In genomic region chr1:1371741-1372711, GRCh38 we compare ENCODE assay signal across 8 cellular contexts. TPM values are rescaled to one million over a fixed set of nuclear protein-coding genes. Genes with fewer than 3 reads are reported as not detected.
DNase-seq lines count a peak whose midpoint lies in the region; ATAC-seq, FAIRE-seq and TF ChIP-seq lines count a peak whose summit lies in the region.
"Had no signal": no experiment of that assay in that cellular context is flagged by ENCODE, and none has a peak within 500 bp of the region (broad histone marks: within the 10 kb centered on the region; RNA-seq: fewer than 3 reads in every experiment).

No MANE protein-coding gene starts in this region.

- peaks cover 19% of the 10 kb centered on the region for H3K79me2 ChIP-seq in HepG2 (ENCODE audit: insufficient read depth, low read length)

- H3K27me3 ChIP-seq in MG63 (no peaks in the 10 kb centered on the region), WERI-Rb-1 (ENCODE audit: insufficient read depth, low read depth, severe bottlenecking) (no peaks in the 10 kb centered on the region), HepG2 (ENCODE audit: control insufficient read depth in 1 of 2, insufficient read depth in 2 of 2, low read length in 2 of 2) (no peaks in the 10 kb centered on the region; a peak in 1 of 5 replicates)

- intact Hi-C loops in MCF 10A (cut with micrococcal nuclease) (loop anchor here (10.0 kb wide), 1 partner anchor 133 kb away; no protein-coding TSS in a partner anchor), HepG2 (cut with micrococcal nuclease; ENCODE audit: unreplicated experiment) (loop anchor here (1.0 kb wide), 1 partner anchor 25 kb away; no protein-coding TSS in a partner anchor)

- H3K9me3 ChIP-seq in MG63 (peaks cover 3% of the 10 kb centered on the region), WERI-Rb-1 (ENCODE audit: severe bottlenecking) (peaks cover 4% of the 10 kb centered on the region), HepG2 (ENCODE audit: low read length) (no peaks in the 10 kb centered on the region)

- WGBS in HepG2 (ENCODE audit: low lambda C conversion rate): 92% methylated on average over 4 of the region's 26 CpGs

- TF ChIP-seq EP300 in HepG2 (IDR thresholded peaks at IDR 0.05; ENCODE audit: low read depth in 2 of 2, low read length in 2 of 2): no peak
- TF ChIP-seq EP300 in HepG2 (CRISPR knock-in tag; IDR thresholded peaks at IDR 0.05; ENCODE audit: borderline replicate concordance): no peak

- no peaks in the 10 kb centered on the region for H3K27me3 Mint-ChIP-seq in MCF 10A (ENCODE audit: insufficient read depth, unreplicated experiment)

- H4K20me1 ChIP-seq in HepG2 (ENCODE audit: insufficient read depth, low read length): no peaks in the 10 kb centered on the region

- H3K36me3 ChIP-seq in MG63: peaks cover 38% of the 10 kb centered on the region
- peaks cover 39% of the 10 kb centered on the region for H3K36me3 ChIP-seq in WERI-Rb-1
- H3K36me3 ChIP-seq in HepG2 (replicated peaks in 1 of 2; ENCODE audit: control insufficient read depth in 1 of 2, insufficient read depth in 2 of 2, low read length in 2 of 2): peaks cover 0 to 3% of the 10 kb centered on the region in 2 experiments; a peak in 1 of 5 replicates

- H3K36me3 Mint-ChIP-seq in MCF 10A (ENCODE audit: insufficient read depth, unreplicated experiment): peaks cover 25% of the 10 kb centered on the region

- H2AFZ ChIP-seq in HepG2 (ENCODE audit: low read length): no peak overlapping the region

- peaks cover 36% of the 10 kb centered on the region for H3K4me1 ChIP-seq in HepG2 (ENCODE audit: insufficient read depth, low read length)

- DNase-seq in MG63 (peak; percentile 63), WERI-Rb-1 (peak; percentile 83), MCF 10A (ENCODE audit: unreplicated experiment) (peak; percentile 53), HepG2 (ENCODE audit: low spot score) (peak; percentile 47), DMS114 treated with DMSO at 0.1 percent for 48 hours (lab: John Stamatoyannopoulos, UW; ENCODE audit: unreplicated experiment) (no peak)
- peak; percentile 67 for DNase-seq in stimulated activated CD8-positive, alpha-beta memory T cell treated with anti-CD3 and anti-CD28 coated beads, Interleukin-15, amount 100 ng/mL, for 1 hour (ENCODE audit: low read depth)

- CTCF ChIA-PET in MCF 10A (lab: Yijun Ruan, JAX): interaction anchor here (0.6 to 1.9 kb wide), 24 partner anchors 8 to 1003 kb away, joined by 3 to 9 read pairs (median 4); no protein-coding TSS in a partner anchor
- CTCF ChIA-PET in HepG2 (lab: Yijun Ruan, JAX; ENCODE audit: low intra/inter-chr PET ratio, low total read pairs): interaction anchor here (1.8 to 1.9 kb wide), 2 partner anchors 23 to 27 kb away, joined by 11 to 13 read pairs; partner anchors contain the start of gene DVL1

- H3K9ac ChIP-seq in HepG2 (ENCODE audit: insufficient read depth, low read depth, low read length): 0 out of 2 replicates have a peak overlapping the region, but pooled peaks have one; percentile 32

- TF ChIP-seq CTCF in GM12873 (IDR thresholded peaks at IDR 0.05; ENCODE audit: insufficient read depth, low read depth, low read length, missing control alignments): peak; percentile 95
- peak; percentile 91 for TF ChIP-seq CTCF in WERI-Rb-1 (IDR thresholded peaks at IDR 0.05; ENCODE audit: low read depth, low read length)
- peak; percentile 89 for TF ChIP-seq CTCF in MCF 10A (IDR thresholded peaks at IDR 0.05; ENCODE audit: unreplicated experiment)
- peak; percentile 91 for TF ChIP-seq CTCF in HepG2 (CRISPR knock-in tag; IDR thresholded peaks at IDR 0.05)

- peak; percentile 86 for TF ChIP-seq RAD21 in HepG2 (CRISPR knock-in tag; IDR thresholded peaks at IDR 0.05)

- BruUV-seq in MCF 10A (replicated peaks; lab: Mats Ljungman, UMichigan) (no TSS peak), HepG2 (replicated peaks; lab: Mats Ljungman, UMichigan) (no TSS peak)

- FAIRE-seq in HepG2 (lab: Jason Lieb, UNC): no peak

- ATAC-seq in HepG2: peak; percentile 65

- no peaks in the 10 kb centered on the region for H3K9me3 Mint-ChIP-seq in MCF 10A (ENCODE audit: unreplicated experiment)

- peak overlapping the region; percentile 23 for H3K4me3 Mint-ChIP-seq in MCF 10A (ENCODE audit: unreplicated experiment)

- in situ Hi-C loops in HepG2 (cut with HindIII; ENCODE audit: extremely low pct_ligation_motif_present, low pct_unique_long_range_greater_than_20kb): no loop called here

- H3K4me2 ChIP-seq in HepG2 (ENCODE audit: low read depth, low read length): 0 out of 2 replicates have a peak overlapping the region, but pooled peaks have one; percentile 11

- H3K4me3 ChIP-seq in MG63: no peak overlapping the region
- no peak overlapping the region for H3K4me3 ChIP-seq in WERI-Rb-1 (ENCODE audit: low read depth, low read length)
- H3K4me3 ChIP-seq in HepG2 (replicated peaks in 1 of 3; ENCODE audit: insufficient read depth in 1 of 3, low read depth in 2 of 3, low read length in 3 of 3): no peak overlapping the region

- H3K27ac ChIP-seq in WERI-Rb-1: peak overlapping the region; percentile 48
- H3K27ac ChIP-seq in HepG2 (ENCODE audit: extremely low read length, insufficient read depth, low read length): no peak overlapping the region
- H3K27ac ChIP-seq: epithelial cell of prostate had no signal

- peaks cover 7% of the 10 kb centered on the region for H3K4me1 Mint-ChIP-seq in MCF 10A (ENCODE audit: insufficient read depth, unreplicated experiment)

- POLR2A ChIA-PET in MCF 10A (lab: Yijun Ruan, JAX) (interaction anchor here (0.6 to 1.5 kb wide), 7 partner anchors 19 to 67 kb away, joined by 3 to 5 read pairs (median 4); partner anchors contain the start of gene ANKRD65), HepG2 (lab: Yijun Ruan, JAX) (interaction anchor here (1.2 to 3.0 kb wide), 9 partner anchors 10 to 62 kb away, joined by 3 to 17 read pairs (median 6); partner anchors contain the start of gene CCNL2)

- H3K27ac Mint-ChIP-seq in MCF 10A (ENCODE audit: low read depth, unreplicated experiment): no peak overlapping the region

- TF ChIP-seq POLR2A in HepG2 (IDR thresholded peaks at IDR 0.05; ENCODE audit: insufficient read depth in 1 of 2, low read depth in 2 of 2, low read length in 2 of 2): no peak; a peak in 1 of 4 replicates

RNA-seq across cellular contexts. Expression of gene AURKAIP1, which starts 3.0 kb away (rescaled TPM):
- total RNA-seq in MG63 (2014; rRNA removed; shearing (Covaris generic); ENCODE audit: low replicate concordance): 94.2 and 226 TPM in 2 replicates
- total RNA-seq in MCF 10A (2022) (120 and 148 TPM in 2 replicates), HepG2 (2016; rRNA removed; fragmentation: Illumina TruSeq; extraction: Trizol) (161 and 175 TPM in 2 replicates)
- total RNA-seq in HepG2 (2016; cell fraction: cytosol; rRNA removed; fragmentation: Illumina TruSeq; extraction: Trizol; ENCODE audit: low read depth): 241 and 331 TPM in 2 replicates
- total RNA-seq in HepG2 (2016; cell fraction: insoluble cytoplasmic fraction; rRNA removed; fragmentation: Illumina TruSeq; extraction: Trizol): 166 and 180 TPM in 2 replicates
- 203 and 269 TPM in 2 replicates for total RNA-seq in HepG2 (2016; cell fraction: membrane; rRNA removed; fragmentation: Illumina TruSeq; extraction: Trizol)
- 65.3 and 65.7 TPM in 2 replicates for total RNA-seq in HepG2 (2016; cell fraction: nucleus; rRNA removed; fragmentation: Illumina TruSeq; extraction: Trizol)
- polyA plus RNA-seq in HepG2 (2011; rRNA removed): 64.6 and 69.5 TPM in 2 replicates
- 51.1 and 98.6 TPM in 2 replicates for polyA plus RNA-seq in HepG2 (2011; cell fraction: cytosol; rRNA removed)
- 63.9 and 74.1 TPM in 2 replicates for polyA plus RNA-seq in HepG2 (2011; cell fraction: nucleus; rRNA removed)
- polyA plus RNA-seq in HepG2 (2012): 48.0 and 50.3 TPM in 2 replicates
- polyA plus RNA-seq in HepG2 (2016; cell fraction: cytosol; fragmentation: Illumina TruSeq; extraction: Trizol; ENCODE audit: low read depth): 247 and 325 TPM in 2 replicates
- 159 and 164 TPM in 2 replicates for polyA plus RNA-seq in HepG2 (2016; cell fraction: insoluble cytoplasmic fraction; fragmentation: Illumina TruSeq; extraction: Trizol; ENCODE audit: low read depth)
- polyA plus RNA-seq in HepG2 (2016; cell fraction: membrane; fragmentation: Illumina TruSeq; extraction: Trizol; ENCODE audit: low read depth): 168 and 213 TPM in 2 replicates
- polyA plus RNA-seq in HepG2 (2016; cell fraction: nucleus; fragmentation: Illumina TruSeq; extraction: Trizol; ENCODE audit: insufficient read depth, low read depth): 120 TPM in 2 replicates
- polyA minus RNA-seq in HepG2 (2011; rRNA and poly(A)+ RNA removed; ENCODE audit: low replicate concordance): 15.2 and 21.3 TPM in 2 replicates
- polyA minus RNA-seq in HepG2 (2011; cell fraction: cytosol; rRNA and poly(A)+ RNA removed): 17.7 and 18.0 TPM in 2 replicates
- polyA minus RNA-seq in HepG2 (2011; cell fraction: nucleus; rRNA and poly(A)+ RNA removed): 11.1 and 11.9 TPM in 2 replicates

RNA-seq across cellular contexts. Expression of gene MXRA8, which starts 13.7 kb away (rescaled TPM):
- total RNA-seq in MG63 (2014; rRNA removed; shearing (Covaris generic); ENCODE audit: low replicate concordance): 259 and 316 TPM in 2 replicates
- total RNA-seq in MCF 10A (2022) (not detected in 2 replicates), HepG2 (2016; rRNA removed; fragmentation: Illumina TruSeq; extraction: Trizol) (5.4 and 19.8 TPM in 2 replicates)
- 4.4 and 6.1 TPM in 2 replicates for total RNA-seq in HepG2 (2016; cell fraction: cytosol; rRNA removed; fragmentation: Illumina TruSeq; extraction: Trizol; ENCODE audit: low read depth)
- 5.2 and 18.5 TPM in 2 replicates for total RNA-seq in HepG2 (2016; cell fraction: insoluble cytoplasmic fraction; rRNA removed; fragmentation: Illumina TruSeq; extraction: Trizol)
- 9.0 and 10.5 TPM in 2 replicates for total RNA-seq in HepG2 (2016; cell fraction: membrane; rRNA removed; fragmentation: Illumina TruSeq; extraction: Trizol)
- total RNA-seq in HepG2 (2016; cell fraction: nucleus; rRNA removed; fragmentation: Illumina TruSeq; extraction: Trizol): 15.6 and 22.5 TPM in 2 replicates
- 44.8 and 71.0 TPM in 2 replicates for polyA plus RNA-seq in HepG2 (2011; rRNA removed)
- 35.7 and 49.1 TPM in 2 replicates for polyA plus RNA-seq in HepG2 (2011; cell fraction: cytosol; rRNA removed)
- 279 and 296 TPM in 2 replicates for polyA plus RNA-seq in HepG2 (2011; cell fraction: nucleus; rRNA removed)
- 22.6 and 42.3 TPM in 2 replicates for polyA plus RNA-seq in HepG2 (2012)
- 4.9 and 5.3 TPM in 2 replicates for polyA plus RNA-seq in HepG2 (2016; cell fraction: cytosol; fragmentation: Illumina TruSeq; extraction: Trizol; ENCODE audit: low read depth)
- polyA plus RNA-seq in HepG2 (2016; cell fraction: insoluble cytoplasmic fraction; fragmentation: Illumina TruSeq; extraction: Trizol; ENCODE audit: low read depth): 6.0 and 9.7 TPM in 2 replicates
- polyA plus RNA-seq in HepG2 (2016; cell fraction: membrane; fragmentation: Illumina TruSeq; extraction: Trizol; ENCODE audit: low read depth): 10.7 and 11.1 TPM in 2 replicates
- 56.0 and 64.0 TPM in 2 replicates for polyA plus RNA-seq in HepG2 (2016; cell fraction: nucleus; fragmentation: Illumina TruSeq; extraction: Trizol; ENCODE audit: insufficient read depth, low read depth)
- 0.26 and 46.5 TPM in 2 replicates for polyA minus RNA-seq in HepG2 (2011; rRNA and poly(A)+ RNA removed; ENCODE audit: low replicate concordance)
- 16.7 and 21.9 TPM in 2 replicates for polyA minus RNA-seq in HepG2 (2011; cell fraction: cytosol; rRNA and poly(A)+ RNA removed)
- 11.8 and 16.9 TPM in 2 replicates for polyA minus RNA-seq in HepG2 (2011; cell fraction: nucleus; rRNA and poly(A)+ RNA removed)

RNA-seq across cellular contexts. Expression of gene DVL1, which starts 22.8 kb away (rescaled TPM):
- 55.3 and 107 TPM in 2 replicates for total RNA-seq in MG63 (2014; rRNA removed; shearing (Covaris generic); ENCODE audit: low replicate concordance)
- total RNA-seq in MCF 10A (2022) (96.2 and 113 TPM in 2 replicates), HepG2 (2016; rRNA removed; fragmentation: Illumina TruSeq; extraction: Trizol) (42.8 and 60.4 TPM in 2 replicates)
- total RNA-seq in HepG2 (2016; cell fraction: cytosol; rRNA removed; fragmentation: Illumina TruSeq; extraction: Trizol; ENCODE audit: low read depth): 36.3 and 41.3 TPM in 2 replicates
- 36.7 and 61.0 TPM in 2 replicates for total RNA-seq in HepG2 (2016; cell fraction: insoluble cytoplasmic fraction; rRNA removed; fragmentation: Illumina TruSeq; extraction: Trizol)
- total RNA-seq in HepG2 (2016; cell fraction: membrane; rRNA removed; fragmentation: Illumina TruSeq; extraction: Trizol): 84.2 and 90.2 TPM in 2 replicates
- 38.1 and 46.4 TPM in 2 replicates for total RNA-seq in HepG2 (2016; cell fraction: nucleus; rRNA removed; fragmentation: Illumina TruSeq; extraction: Trizol)
- polyA plus RNA-seq in HepG2 (2011; rRNA removed): 30.8 and 49.5 TPM in 2 replicates
- 25.9 and 50.1 TPM in 2 replicates for polyA plus RNA-seq in HepG2 (2011; cell fraction: cytosol; rRNA removed)
- 153 and 204 TPM in 2 replicates for polyA plus RNA-seq in HepG2 (2011; cell fraction: nucleus; rRNA removed)
- polyA plus RNA-seq in HepG2 (2012): 29.7 and 38.8 TPM in 2 replicates
- 26.3 and 31.1 TPM in 2 replicates for polyA plus RNA-seq in HepG2 (2016; cell fraction: cytosol; fragmentation: Illumina TruSeq; extraction: Trizol; ENCODE audit: low read depth)
- polyA plus RNA-seq in HepG2 (2016; cell fraction: insoluble cytoplasmic fraction; fragmentation: Illumina TruSeq; extraction: Trizol; ENCODE audit: low read depth): 34.3 and 36.1 TPM in 2 replicates
- 54.8 and 63.5 TPM in 2 replicates for polyA plus RNA-seq in HepG2 (2016; cell fraction: membrane; fragmentation: Illumina TruSeq; extraction: Trizol; ENCODE audit: low read depth)
- polyA plus RNA-seq in HepG2 (2016; cell fraction: nucleus; fragmentation: Illumina TruSeq; extraction: Trizol; ENCODE audit: insufficient read depth, low read depth): 84.5 and 84.8 TPM in 2 replicates
- polyA minus RNA-seq in HepG2 (2011; rRNA and poly(A)+ RNA removed; ENCODE audit: low replicate concordance): 41.6 and 83.7 TPM in 2 replicates
- polyA minus RNA-seq in HepG2 (2011; cell fraction: cytosol; rRNA and poly(A)+ RNA removed): 26.2 and 33.4 TPM in 2 replicates
- polyA minus RNA-seq in HepG2 (2011; cell fraction: nucleus; rRNA and poly(A)+ RNA removed): 27.6 and 29.8 TPM in 2 replicates

RNA-seq across cellular contexts. Expression of gene CCNL2, which starts 27.1 kb away (rescaled TPM):
- 45.1 and 47.9 TPM in 2 replicates for total RNA-seq in MG63 (2014; rRNA removed; shearing (Covaris generic); ENCODE audit: low replicate concordance)
- total RNA-seq in MCF 10A (2022) (230 and 248 TPM in 2 replicates), HepG2 (2016; rRNA removed; fragmentation: Illumina TruSeq; extraction: Trizol) (19.6 and 105 TPM in 2 replicates)
- total RNA-seq in HepG2 (2016; cell fraction: cytosol; rRNA removed; fragmentation: Illumina TruSeq; extraction: Trizol; ENCODE audit: low read depth): 23.1 and 23.2 TPM in 2 replicates
- total RNA-seq in HepG2 (2016; cell fraction: insoluble cytoplasmic fraction; rRNA removed; fragmentation: Illumina TruSeq; extraction: Trizol): 18.4 and 112 TPM in 2 replicates
- 21.7 and 25.3 TPM in 2 replicates for total RNA-seq in HepG2 (2016; cell fraction: membrane; rRNA removed; fragmentation: Illumina TruSeq; extraction: Trizol)
- 252 and 278 TPM in 2 replicates for total RNA-seq in HepG2 (2016; cell fraction: nucleus; rRNA removed; fragmentation: Illumina TruSeq; extraction: Trizol)
- 340 and 452 TPM in 2 replicates for polyA plus RNA-seq in HepG2 (2011; rRNA removed)
- 47.9 and 55.8 TPM in 2 replicates for polyA plus RNA-seq in HepG2 (2011; cell fraction: cytosol; rRNA removed)
- 3,874 and 4,178 TPM in 2 replicates for polyA plus RNA-seq in HepG2 (2011; cell fraction: nucleus; rRNA removed)
- 208 and 270 TPM in 2 replicates for polyA plus RNA-seq in HepG2 (2012)
- polyA plus RNA-seq in HepG2 (2016; cell fraction: cytosol; fragmentation: Illumina TruSeq; extraction: Trizol; ENCODE audit: low read depth): 4.2 TPM in 2 replicates
- polyA plus RNA-seq in HepG2 (2016; cell fraction: insoluble cytoplasmic fraction; fragmentation: Illumina TruSeq; extraction: Trizol; ENCODE audit: low read depth): 20.7 and 27.8 TPM in 2 replicates
- 9.4 TPM in 2 replicates for polyA plus RNA-seq in HepG2 (2016; cell fraction: membrane; fragmentation: Illumina TruSeq; extraction: Trizol; ENCODE audit: low read depth)
- polyA plus RNA-seq in HepG2 (2016; cell fraction: nucleus; fragmentation: Illumina TruSeq; extraction: Trizol; ENCODE audit: insufficient read depth, low read depth): 821 and 868 TPM in 2 replicates
- 74.3 and 99.2 TPM in 2 replicates for polyA minus RNA-seq in HepG2 (2011; rRNA and poly(A)+ RNA removed; ENCODE audit: low replicate concordance)
- 17.2 and 18.4 TPM in 2 replicates for polyA minus RNA-seq in HepG2 (2011; cell fraction: cytosol; rRNA and poly(A)+ RNA removed)
- polyA minus RNA-seq in HepG2 (2011; cell fraction: nucleus; rRNA and poly(A)+ RNA removed): 560 and 630 TPM in 2 replicates

RNA-seq across cellular contexts. Expression of gene MRPL20, which starts 35.1 kb away (rescaled TPM):
- total RNA-seq in MG63 (2014; rRNA removed; shearing (Covaris generic); ENCODE audit: low replicate concordance): 32.0 and 55.2 TPM in 2 replicates
- total RNA-seq in MCF 10A (2022) (131 and 137 TPM in 2 replicates), HepG2 (2016; rRNA removed; fragmentation: Illumina TruSeq; extraction: Trizol) (127 and 175 TPM in 2 replicates)
- 95.7 and 120 TPM in 2 replicates for total RNA-seq in HepG2 (2016; cell fraction: cytosol; rRNA removed; fragmentation: Illumina TruSeq; extraction: Trizol; ENCODE audit: low read depth)
- 134 and 183 TPM in 2 replicates for total RNA-seq in HepG2 (2016; cell fraction: insoluble cytoplasmic fraction; rRNA removed; fragmentation: Illumina TruSeq; extraction: Trizol)
- 123 and 133 TPM in 2 replicates for total RNA-seq in HepG2 (2016; cell fraction: membrane; rRNA removed; fragmentation: Illumina TruSeq; extraction: Trizol)
- 46.7 and 58.9 TPM in 2 replicates for total RNA-seq in HepG2 (2016; cell fraction: nucleus; rRNA removed; fragmentation: Illumina TruSeq; extraction: Trizol)
- 59.0 and 59.2 TPM in 2 replicates for polyA plus RNA-seq in HepG2 (2011; rRNA removed)
- polyA plus RNA-seq in HepG2 (2011; cell fraction: cytosol; rRNA removed): 66.2 and 67.4 TPM in 2 replicates
- 66.3 and 68.1 TPM in 2 replicates for polyA plus RNA-seq in HepG2 (2011; cell fraction: nucleus; rRNA removed)
- polyA plus RNA-seq in HepG2 (2012): 76.2 and 77.0 TPM in 2 replicates
- 118 and 143 TPM in 2 replicates for polyA plus RNA-seq in HepG2 (2016; cell fraction: cytosol; fragmentation: Illumina TruSeq; extraction: Trizol; ENCODE audit: low read depth)
- polyA plus RNA-seq in HepG2 (2016; cell fraction: insoluble cytoplasmic fraction; fragmentation: Illumina TruSeq; extraction: Trizol; ENCODE audit: low read depth): 188 and 207 TPM in 2 replicates
- 122 and 127 TPM in 2 replicates for polyA plus RNA-seq in HepG2 (2016; cell fraction: membrane; fragmentation: Illumina TruSeq; extraction: Trizol; ENCODE audit: low read depth)
- 127 and 138 TPM in 2 replicates for polyA plus RNA-seq in HepG2 (2016; cell fraction: nucleus; fragmentation: Illumina TruSeq; extraction: Trizol; ENCODE audit: insufficient read depth, low read depth)
- polyA minus RNA-seq in HepG2 (2011; rRNA and poly(A)+ RNA removed; ENCODE audit: low replicate concordance): 58.2 and 96.6 TPM in 2 replicates
- 26.2 and 30.6 TPM in 2 replicates for polyA minus RNA-seq in HepG2 (2011; cell fraction: cytosol; rRNA and poly(A)+ RNA removed)
- polyA minus RNA-seq in HepG2 (2011; cell fraction: nucleus; rRNA and poly(A)+ RNA removed): 29.2 and 39.5 TPM in 2 replicates
